19 cellular contexts compared by ENCODE assay signal in genomic region chr3:37740471-37740870, GRCh38.
"Had no signal": no experiment of that assay in that cellular context is flagged by ENCODE, and none has a peak within 500 bp of the region (broad histone marks: within the 10 kb centered on the region; RNA-seq: fewer than 3 reads in every experiment).

No MANE protein-coding gene starts in this region.

- ATAC-seq: left colon; left lung; naive thymus-derived CD8-positive, alpha-beta T cell; psoas muscle; sciatic nerve; stimulated activated effector memory CD8-positive, alpha-beta T cell treated with anti-CD3 and anti-CD28 coated beads, Interleukin-12 subunit alpha, Interleukin-12 subunit beta, amount 100 ng/mL, for 72 hours had no signal

- H3K27me3 ChIP-seq: left lung, tibial artery, upper lobe of right lung had no signal

- H3K27ac ChIP-seq: left lung, parathyroid adenoma, psoas muscle, skin epidermis, tibial artery, upper lobe of right lung had no signal

- H3K4me1 ChIP-seq: left lung, parathyroid adenoma, psoas muscle, upper lobe of right lung had no signal

- DNase-seq: hypothalamus; immature natural killer cell; kidney; left colon; left lung; naive thymus-derived CD8-positive, alpha-beta T cell; nucleus accumbens; psoas muscle; stimulated activated CD4-positive, alpha-beta T cell treated with anti-CD3 and anti-CD28 coated beads, Interleukin-4, amount 100 ng/mL, for 24 hours; stimulated activated naive CD4-positive, alpha-beta T cell; substantia nigra; tibial artery; trophoblast cell; upper lobe of right lung had no signal

- H3K9ac ChIP-seq: parathyroid adenoma had no signal

- H3K9me3 ChIP-seq: left lung, psoas muscle, tibial artery, upper lobe of right lung had no signal

- H3K4me3 ChIP-seq: left lung, lung, psoas muscle, skin epidermis, tibial artery, upper lobe of right lung had no signal
